Comparison of ENCODE assay signal across 8 cellular contexts in genomic region chr16:10944249-10945064, GRCh38. TPM values are rescaled to one million over a fixed set of nuclear protein-coding genes. Genes with fewer than 3 reads are reported as not detected.
DNase-seq lines count a peak whose midpoint lies in the region; ATAC-seq and TF ChIP-seq lines count a peak whose summit lies in the region.

Gene CLEC16A (plus strand): TSS chr16:10944564. CDS start chr16:10944718, 154 bp downstream.

- H3K27me3 Mint-ChIP-seq in type B pancreatic cell: no peaks in the 10 kb centered on the region

- H3K36me3 ChIP-seq in heart right ventricle: no peaks in the 10 kb centered on the region

- H3K9me3 Mint-ChIP-seq in type B pancreatic cell: no peaks in the 10 kb centered on the region

- intact Hi-C loops in T-helper 1 cell treated with Interleukin-12 subunit alpha and Interleukin-12 subunit beta and Interleukin-4 antibody, amounts not matched to agents 30 ng/mL and 1 ng/mL, for 36 hours (cut with micrococcal nuclease): loop anchor here (1.0 to 10.0 kb wide), 11 partner anchors 10 to 1860 kb away; partner anchors contain the start of genes ATF7IP2, CPPED1, HAPSTR1 and LITAF
- intact Hi-C loops in heart right ventricle (cut with DNase I): loop anchor here in 1 of 10 donors (5.0 kb wide), 1 partner anchor 117 kb away; no protein-coding TSS in a partner anchor
- intact Hi-C loops in posterior cingulate gyrus (cut with DNase I): no loop called here

- H3K4me3 Mint-ChIP-seq in type B pancreatic cell: peak within 1 kb of the TSS; percentile 87

- TF ChIP-seq CTCF in heart right ventricle (IDR thresholded peaks at IDR 0.05) (peak in 2 of 9 donors; percentile 16 to 18), type B pancreatic cell (conservative IDR thresholded peaks at IDR 0.05) (no peak)

- H3K9me3 ChIP-seq in heart right ventricle: no peaks in the 10 kb centered on the region

- peak within 1 kb of the TSS; percentile 82 for H3K27ac Mint-ChIP-seq in type B pancreatic cell

- peaks cover 53% of the 10 kb centered on the region for H3K4me1 Mint-ChIP-seq in type B pancreatic cell (ENCODE audit: unreplicated experiment)

- H3K4me1 ChIP-seq in heart right ventricle: peaks cover 17 to 69% (median 53%) of the 10 kb centered on the region in 9 donors

- peak; percentile 90 for TF ChIP-seq POLR2A in GM15510 (IDR thresholded peaks at IDR 0.05; ENCODE audit: borderline replicate concordance, extremely low read depth, insufficient read length)

- H3K27ac ChIP-seq in heart right ventricle: peak within 1 kb of the TSS; percentile 13 to 90 (median 82)

- peak within 1 kb of the TSS; percentile 62 to 97 (median 84) for H3K4me3 ChIP-seq in heart right ventricle

- H3K36me3 Mint-ChIP-seq in type B pancreatic cell: peaks cover 8% of the 10 kb centered on the region

- peak; percentile 68 for DNase-seq in NCI-H1694 (lab: John Stamatoyannopoulos, UW)
- DNase-seq in amniotic epithelial cell (ENCODE audit: low read depth): peak; percentile 94
- DNase-seq in heart right ventricle: peak; percentile 98 to 99
- DNase-seq in posterior cingulate gyrus: peak; percentile 97 to 100 (median 99)
- peak; percentile 97 for DNase-seq in type B pancreatic cell (ENCODE audit: extremely low spot score, unreplicated experiment)

- H3K27me3 ChIP-seq in heart right ventricle: no peaks in the 10 kb centered on the region

- peak; percentile 62 for ATAC-seq in HG02884 (IDR thresholded peaks at IDR 0.05; ENCODE audit: unreplicated experiment)
- peak; percentile 84 to 92 (median 87) for ATAC-seq in heart right ventricle

- 1% methylated on average over 86 of the region's 86 CpGs for WGBS in heart right ventricle, 2 donors

RNA-seq across cellular contexts. Expression of gene CLEC16A, which starts in this region (rescaled TPM):
- total RNA-seq in T-helper 1 cell treated with Interleukin-12 subunit alpha and Interleukin-12 subunit beta and Interleukin-4 antibody, amounts not matched to agents 30 ng/mL and 1 ng/mL, for 36 hours: 39.2 and 40.4 TPM in 2 replicates
- total RNA-seq in heart right ventricle: 10 to 100 TPM; 17.2 to 30.8 (median 23.2) TPM
- 10 to 100 TPM; 12.1 to 16.7 TPM for polyA plus RNA-seq in heart right ventricle
- total RNA-seq in type B pancreatic cell (ENCODE audit: low replicate concordance): 33.4 and 36.8 TPM in 2 replicates

Comparison
In these comparisons a context has a peak if more than half of its experiments do, and no peak if none do; other contexts are left out.
1. Peak in every context shown above with its lines: DNase-seq, ATAC-seq, H3K4me3 ChIP-seq and H3K27ac ChIP-seq.